10 cellular contexts compared by ENCODE assay signal in the genomic region with DNA sequence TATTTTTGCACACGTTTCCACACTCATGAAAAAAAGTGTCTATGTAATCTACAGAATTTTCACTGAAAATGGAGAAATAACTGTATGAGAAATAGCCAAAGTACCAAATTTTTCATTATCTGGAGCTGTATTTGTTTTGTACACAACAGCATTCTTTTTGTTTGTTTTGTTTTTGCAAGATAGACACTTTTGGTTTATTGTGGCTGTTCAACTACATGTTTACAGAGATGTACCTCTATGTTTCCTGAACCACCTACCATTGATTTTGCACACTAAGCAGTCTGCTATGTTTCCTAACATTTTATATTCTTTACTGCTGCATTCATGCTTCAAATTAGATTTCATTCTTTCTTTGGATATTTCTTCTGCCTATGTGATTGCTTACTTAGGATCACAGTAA.
"Had no signal": no experiment of that assay in that cellular context is flagged by ENCODE, and none has a peak within 500 bp of the region (broad histone marks: within the 10 kb centered on the region; RNA-seq: fewer than 3 reads in every experiment).

No MANE protein-coding gene starts in this region.

- H2AFZ ChIP-seq: GM23338 had no signal

- H3K9me3 ChIP-seq: HAP-1 had no signal

- H3K4me2 ChIP-seq: GM23338, KMS-11 had no signal

- ATAC-seq: GM23338, HCT116 had no signal

- H3K4me1 ChIP-seq: HAP-1 had no signal

- FAIRE-seq: H1, HTR-8/SVneo had no signal

- H3K4me1 Mint-ChIP-seq: GM23338 had no signal

- H3K4me3 ChIP-seq: GM23338, HAP-1 had no signal

- H3K27ac ChIP-seq: KMS-11 had no signal

- H3K9ac ChIP-seq: KMS-11 had no signal

- H3K9me3 Mint-ChIP-seq: GM23338, HFFc6 had no signal

- H3K36me3 ChIP-seq: HAP-1 had no signal

- H3K4me3 Mint-ChIP-seq: GM23338, HFFc6 had no signal

- DNase-seq: H7, HFFc6, Karpas-422, KBM-7 had no signal

- H3K27ac Mint-ChIP-seq: GM23338, HFFc6 had no signal
